ENCODE assay signal across 1 cellular context in the genomic region with DNA sequence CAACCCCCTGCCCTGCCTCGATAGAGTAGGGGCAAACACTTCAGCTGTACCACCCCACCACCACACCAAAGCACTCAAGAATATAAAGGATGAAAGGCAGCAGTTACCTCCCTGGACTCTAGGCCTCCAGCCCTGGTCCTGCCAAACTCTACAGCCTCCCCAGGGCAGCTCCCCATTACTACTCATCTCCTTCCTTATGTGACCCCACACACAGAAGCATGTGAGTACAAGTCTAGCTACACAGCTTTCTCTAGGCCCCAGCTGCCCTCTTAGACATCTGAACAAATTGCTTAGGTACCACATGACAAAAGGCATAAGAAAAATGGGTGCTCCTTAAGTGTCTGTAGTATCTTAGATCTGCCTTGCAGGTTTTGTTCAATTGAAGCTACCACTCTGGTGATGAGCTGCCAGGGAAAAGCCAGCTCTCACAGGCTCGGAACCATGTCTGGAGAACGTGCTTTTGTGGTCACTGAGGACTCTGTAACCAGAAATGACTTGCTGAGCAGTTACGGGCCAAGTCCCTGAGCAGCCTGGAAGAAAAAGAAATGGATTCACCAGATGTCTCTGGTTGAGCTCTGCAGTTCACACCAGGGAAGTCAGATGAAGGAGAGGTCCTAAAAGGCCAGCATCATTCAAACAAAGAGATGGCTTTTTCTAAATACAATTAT.
TF ChIP-seq lines count a peak whose summit lies in the region.

No MANE protein-coding gene starts in this region.

TF ChIP-seq in endothelial cell of umbilical vein, 7 proteins besides CTCF, POLR2A, EP300 and RAD21 (continued from another document):
- TF ChIP-seq MAX (IDR thresholded peaks at IDR 0.05; ENCODE audit: insufficient read depth, insufficient read length) (no peak), GATA2 (IDR thresholded peaks at IDR 0.05; ENCODE audit: insufficient read depth, insufficient read length, low read depth, low read length) (no peak)
